11 cellular contexts compared by ENCODE assay signal in genomic region chr22:32823024-32823730, GRCh38. TPM values are rescaled to one million over a fixed set of nuclear protein-coding genes. Genes with fewer than 3 reads are reported as not detected.
DNase-seq lines count a peak whose midpoint lies in the region; ATAC-seq and TF ChIP-seq lines count a peak whose summit lies in the region.
"Had no signal": no experiment of that assay in that cellular context is flagged by ENCODE, and none has a peak within 500 bp of the region (broad histone marks: within the 10 kb centered on the region; RNA-seq: fewer than 3 reads in every experiment).

No MANE protein-coding gene starts in this region.

- no peak overlapping the region for H3K4me3 Mint-ChIP-seq in stimulated activated effector memory CD8-positive, alpha-beta T cell treated with anti-CD3 and anti-CD28 coated beads, Interleukin-12 subunit alpha, Interleukin-12 subunit beta, amount 100 ng/mL, for 72 hours
- H3K4me3 Mint-ChIP-seq: activated naive CD8-positive, alpha-beta T cell treated with anti-CD3 and anti-CD28 coated beads, Interleukin-2, amount 10 ng/mL, durations not matched to agents 7 days and 5 days had no signal

- no peaks in the 10 kb centered on the region for H3K9me3 Mint-ChIP-seq in stimulated activated effector memory CD8-positive, alpha-beta T cell treated with anti-CD3 and anti-CD28 coated beads, Interleukin-12 subunit alpha, Interleukin-12 subunit beta, amount 100 ng/mL, for 72 hours
- H3K9me3 Mint-ChIP-seq: activated naive CD8-positive, alpha-beta T cell treated with anti-CD3 and anti-CD28 coated beads, Interleukin-2, amount 10 ng/mL, durations not matched to agents 7 days and 5 days had no signal

- no peak overlapping the region for H2AFZ ChIP-seq in parathyroid adenoma

- H3K27ac Mint-ChIP-seq in stimulated activated effector memory CD8-positive, alpha-beta T cell treated with anti-CD3 and anti-CD28 coated beads, Interleukin-12 subunit alpha, Interleukin-12 subunit beta, amount 100 ng/mL, for 72 hours = no peak overlapping the region
- H3K27ac Mint-ChIP-seq: activated naive CD8-positive, alpha-beta T cell treated with anti-CD3 and anti-CD28 coated beads, Interleukin-2, amount 10 ng/mL, durations not matched to agents 7 days and 5 days had no signal

- H3K36me3 ChIP-seq in colonic mucosa = no peaks in the 10 kb centered on the region
- no peaks in the 10 kb centered on the region for H3K36me3 ChIP-seq in parathyroid adenoma (ENCODE audit: control insufficient read depth, insufficient read depth, low read length)
- H3K36me3 ChIP-seq: BLaER1 had no signal

- intact Hi-C loops in colonic mucosa (cut with DNase I) = no loop called here

- H3K9ac ChIP-seq in colonic mucosa (ENCODE audit: low read depth in 2 of 2, low read length in 2 of 2) (no peak overlapping the region), parathyroid adenoma (no peak overlapping the region)
- H3K9ac ChIP-seq: BLaER1 had no signal

- peaks cover 18% of the 10 kb centered on the region for H3K79me2 ChIP-seq in parathyroid adenoma

- DNase-seq in NCI-H146 (lab: John Stamatoyannopoulos, UW) (peak; percentile 31), NCI-H146 treated with DMSO at 0.1 percent for 48 hours (lab: John Stamatoyannopoulos, UW; ENCODE audit: unreplicated experiment) (no peak), LoVo (ENCODE audit: low spot score) (peak; percentile 34), colonic mucosa (peak; percentile 48)
- DNase-seq in stimulated activated effector memory CD8-positive, alpha-beta T cell treated with anti-CD3 and anti-CD28 coated beads, Interleukin-12 subunit alpha, Interleukin-12 subunit beta, amount 100 ng/mL, for 72 hours (ENCODE audit: low spot score in 2 of 2) = no peak
- DNase-seq in activated CD8-positive, alpha-beta memory T cell treated with anti-CD3 and anti-CD28 coated beads for 24 hours = no peak
- DNase-seq: activated naive CD8-positive, alpha-beta T cell treated with anti-CD3 and anti-CD28 coated beads, Interleukin-2, amount 10 ng/mL, durations not matched to agents 7 days and 5 days; stimulated activated CD4-positive, alpha-beta T cell treated with anti-CD3 and anti-CD28 coated beads, Interleukin-12 subunit alpha, Interleukin-12 subunit beta, amount 100 ng/mL, for 4 hours had no signal

- H3K36me3 Mint-ChIP-seq in stimulated activated effector memory CD8-positive, alpha-beta T cell treated with anti-CD3 and anti-CD28 coated beads, Interleukin-12 subunit alpha, Interleukin-12 subunit beta, amount 100 ng/mL, for 72 hours = no peaks in the 10 kb centered on the region
- H3K36me3 Mint-ChIP-seq: activated naive CD8-positive, alpha-beta T cell treated with anti-CD3 and anti-CD28 coated beads, Interleukin-2, amount 10 ng/mL, durations not matched to agents 7 days and 5 days had no signal

- no peaks in the 10 kb centered on the region for H3K9me3 ChIP-seq in colonic mucosa
- no peaks in the 10 kb centered on the region for H3K9me3 ChIP-seq in parathyroid adenoma (ENCODE audit: control insufficient read depth, low read length)
- H3K9me3 ChIP-seq: BLaER1 had no signal

- H3K4me2 ChIP-seq in parathyroid adenoma (ENCODE audit: low read length) = no peak overlapping the region
- H3K4me2 ChIP-seq: BLaER1 had no signal

- H3K4me1 ChIP-seq in colonic mucosa = no peaks in the 10 kb centered on the region
- peaks cover 9% of the 10 kb centered on the region for H3K4me1 ChIP-seq in parathyroid adenoma

- peak; percentile 32 for TF ChIP-seq CTCF in colonic mucosa (IDR thresholded peaks at IDR 0.05)
- peak; percentile 40 for TF ChIP-seq CTCF in parathyroid adenoma (IDR thresholded peaks at IDR 0.05)

- H3K4me1 Mint-ChIP-seq in stimulated activated effector memory CD8-positive, alpha-beta T cell treated with anti-CD3 and anti-CD28 coated beads, Interleukin-12 subunit alpha, Interleukin-12 subunit beta, amount 100 ng/mL, for 72 hours = no peaks in the 10 kb centered on the region
- H3K4me1 Mint-ChIP-seq: activated naive CD8-positive, alpha-beta T cell treated with anti-CD3 and anti-CD28 coated beads, Interleukin-2, amount 10 ng/mL, durations not matched to agents 7 days and 5 days had no signal

- no peak for ATAC-seq in stimulated activated effector memory CD8-positive, alpha-beta T cell treated with anti-CD3 and anti-CD28 coated beads, Interleukin-12 subunit alpha, Interleukin-12 subunit beta, amount 100 ng/mL, for 72 hours
- ATAC-seq in HG03039 (IDR thresholded peaks at IDR 0.05; ENCODE audit: unreplicated experiment) = no peak

- H3K4me3 ChIP-seq in colonic mucosa (no peak overlapping the region), parathyroid adenoma (ENCODE audit: low read depth, low read length) (no peak overlapping the region)
- H3K4me3 ChIP-seq: BLaER1 had no signal

- H3K27ac ChIP-seq in colonic mucosa = no peak overlapping the region
- H3K27ac ChIP-seq in parathyroid adenoma = no peak overlapping the region
- H3K27ac ChIP-seq: BLaER1 had no signal

- H3K27me3 ChIP-seq in colonic mucosa = no peaks in the 10 kb centered on the region
- H3K27me3 ChIP-seq in parathyroid adenoma (ENCODE audit: control insufficient read depth, insufficient read depth, low read length) = no peaks in the 10 kb centered on the region
- H3K27me3 ChIP-seq: BLaER1 had no signal

RNA-seq across cellular contexts. Expression of gene TIMP3, which starts 21.7 kb away (rescaled TPM):
- 10 to 100 TPM; 13.3 to 33.6 TPM for total RNA-seq in colonic mucosa

Comparison
In these comparisons a context has a peak if more than half of its experiments do, and no peak if none do; other contexts are left out.
1. DNase-seq: peak in NCI-H146 (single experiment), LoVo (single experiment) and colonic mucosa (single experiment); none in NCI-H146 treated with DMSO at 0.1 percent for 48 hours (single experiment), stimulated activated effector memory CD8-positive, alpha-beta T cell treated with anti-CD3 and anti-CD28 coated beads, Interleukin-12 subunit alpha, Interleukin-12 subunit beta, amount 100 ng/mL, for 72 hours (0 of 2) and activated CD8-positive, alpha-beta memory T cell treated with anti-CD3 and anti-CD28 coated beads for 24 hours (single experiment).